Comparison of ENCODE assay signal across 18 cellular contexts in the genomic region with DNA sequence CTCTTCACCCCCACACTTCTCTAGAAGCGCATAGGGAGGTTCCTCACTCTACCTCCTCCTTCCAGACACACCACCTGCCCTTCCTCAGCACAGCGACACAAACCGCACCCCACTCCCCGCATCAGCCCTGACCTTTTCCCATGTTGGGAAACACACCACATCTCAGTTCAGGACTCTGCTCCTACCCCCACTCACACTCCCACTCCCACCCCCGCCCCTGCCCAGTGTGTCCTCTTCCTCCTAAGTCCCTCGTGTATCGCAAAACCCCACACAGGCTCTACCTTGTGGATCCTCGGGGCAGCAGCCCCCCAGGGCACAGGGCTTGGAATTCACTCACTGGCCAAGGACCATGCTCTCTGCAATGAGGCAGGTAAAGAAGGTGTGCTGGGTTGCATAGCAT. TPM values are rescaled to one million over a fixed set of nuclear protein-coding genes. Genes with fewer than 3 reads are reported as not detected.
DNase-seq lines count a peak whose midpoint lies in the region; ATAC-seq and TF ChIP-seq lines count a peak whose summit lies in the region.
"Had no signal": no experiment of that assay in that cellular context is flagged by ENCODE, and none has a peak within 500 bp of the region (broad histone marks: within the 10 kb centered on the region; RNA-seq: fewer than 3 reads in every experiment).

No MANE protein-coding gene starts in this region.

- H3K4me3 Mint-ChIP-seq in endodermal cell (no peak overlapping the region), T-helper 17 cell (no peak overlapping the region)
- H3K4me3 Mint-ChIP-seq: CD8-positive, alpha-beta memory T cell; HFFc6 had no signal

- H3K9me3 Mint-ChIP-seq in endodermal cell = no peaks in the 10 kb centered on the region
- H3K9me3 Mint-ChIP-seq: CD8-positive, alpha-beta memory T cell; HFFc6 had no signal

- no peaks in the 10 kb centered on the region for H3K36me3 ChIP-seq in endodermal cell (ENCODE audit: control insufficient read depth, insufficient read depth, low read length)
- H3K36me3 ChIP-seq: BLaER1, HAP-1 had no signal

- H3K27me3 Mint-ChIP-seq in endodermal cell (ENCODE audit: insufficient read depth) = peaks cover 23% of the 10 kb centered on the region
- peaks cover 46% of the 10 kb centered on the region for H3K27me3 Mint-ChIP-seq in T-helper 17 cell

- no peak overlapping the region for H3K27ac ChIP-seq in endodermal cell (ENCODE audit: low read depth, low read length)
- H3K27ac ChIP-seq: BLaER1, HL-60 had no signal

- intact Hi-C loops in posterior vena cava (cut with DNase I) = no loop called here

- DNase-seq in activated CD8-positive, alpha-beta memory T cell treated with anti-CD3 and anti-CD28 coated beads, Interleukin-2, amount 50 U/mL, for 48 hours = peak; percentile 18
- DNase-seq in activated CD8-positive, alpha-beta memory T cell treated with anti-CD3 and anti-CD28 coated beads, Interleukin-2, amount 50 U/mL, for 4 hours = no peak
- DNase-seq in endodermal cell (peak; percentile 26), T-helper 17 cell (no peak), posterior vena cava (ENCODE audit: low spot score) (no peak)
- DNase-seq in stimulated activated CD8-positive, alpha-beta memory T cell treated with anti-CD3 and anti-CD28 coated beads, Interleukin-4, amount 100 ng/mL, for 48 hours = peak; percentile 7
- no peak for DNase-seq in stimulated activated CD4-positive, alpha-beta T cell treated with anti-CD3 and anti-CD28 coated beads, Interleukin-12 subunit alpha, Interleukin-12 subunit beta, amount 100 ng/mL, for 4 hours
- DNase-seq: 8988T; AML-193; Caco-2; CD8-positive, alpha-beta memory T cell; DND-41; GDM1; GOT3; HFFc6 had no signal

- no peak overlapping the region for H3K4me3 ChIP-seq in endodermal cell (ENCODE audit: low read length)
- H3K4me3 ChIP-seq: BLaER1, HAP-1 had no signal

- WGBS in endodermal cell (ENCODE audit: insufficient coverage in 1 of 2, insufficient read length in 1 of 2), 2 experiments = 91 to 96% methylated on average over 4 to 8 of the region's 8 CpGs

- no peak for ATAC-seq in T-helper 17 cell

- peaks cover 6% of the 10 kb centered on the region for H3K27me3 ChIP-seq in endodermal cell (ENCODE audit: control insufficient read depth, insufficient read depth, low read length, poor library complexity, severe bottlenecking)
- H3K27me3 ChIP-seq: BLaER1 had no signal

- no peak overlapping the region for H3K27ac Mint-ChIP-seq in endodermal cell
- H3K27ac Mint-ChIP-seq in T-helper 17 cell = no peak overlapping the region
- H3K27ac Mint-ChIP-seq: CD8-positive, alpha-beta memory T cell; HFFc6 had no signal

- H3K9me3 ChIP-seq in endodermal cell (ENCODE audit: control insufficient read depth, low read length) = no peaks in the 10 kb centered on the region
- no peaks in the 10 kb centered on the region for H3K9me3 ChIP-seq in T-helper 17 cell (ENCODE audit: control insufficient read depth, low read length, poor library complexity, severe bottlenecking)
- H3K9me3 ChIP-seq: BLaER1, Caco-2, HAP-1 had no signal

- H3K36me3 Mint-ChIP-seq in endodermal cell (ENCODE audit: low read depth) = no peaks in the 10 kb centered on the region
- peaks cover 13% of the 10 kb centered on the region for H3K36me3 Mint-ChIP-seq in T-helper 17 cell (ENCODE audit: low read depth)
- H3K36me3 Mint-ChIP-seq: CD8-positive, alpha-beta memory T cell had no signal

- H3K9ac ChIP-seq in endodermal cell (ENCODE audit: extremely low read depth, low read length, poor library complexity, severe bottlenecking) = no peak overlapping the region
- H3K9ac ChIP-seq: BLaER1 had no signal

- TF ChIP-seq CTCF in endodermal cell (conservative IDR thresholded peaks at IDR 0.05) = no peak

- H3K4me1 ChIP-seq in endodermal cell (ENCODE audit: control insufficient read depth, insufficient read depth, low read length) = no peaks in the 10 kb centered on the region
- H3K4me1 ChIP-seq: HAP-1 had no signal

- H3K4me1 Mint-ChIP-seq in endodermal cell (no peaks in the 10 kb centered on the region), T-helper 17 cell (peaks cover 12% of the 10 kb centered on the region)
- H3K4me1 Mint-ChIP-seq: CD8-positive, alpha-beta memory T cell had no signal

RNA-seq across cellular contexts. Expression of a gene that starts 4.2 kb away (rescaled TPM):
- not detected for total RNA-seq in endodermal cell
- not detected for polyA plus RNA-seq in endodermal cell (2013, experiment 1 of 2)
- not detected for polyA plus RNA-seq in endodermal cell (2013, experiment 2 of 2)
- not detected for total RNA-seq in T-helper 17 cell
- total RNA-seq in posterior vena cava = under 1 TPM in 1 of 2 donors, not detected in 1; 0.46 TPM
- total RNA-seq: CD8-positive, alpha-beta memory T cell; HFFc6 had no signal
- polyA plus RNA-seq: CD8-positive, alpha-beta memory T cell had no signal

RNA-seq across cellular contexts. Expression of a gene that starts 47.5 kb away (rescaled TPM):
- total RNA-seq in endodermal cell (not detected), T-helper 17 cell (under 1 TPM in 1 of 2 donors, not detected in 1; 0.20 TPM), posterior vena cava (10 to 100 TPM; 47.2 to 70.7 TPM)
- polyA plus RNA-seq in endodermal cell (2013, experiment 1 of 2) = 9.8 TPM
- 7.0 TPM for polyA plus RNA-seq in endodermal cell (2013, experiment 2 of 2)
- total RNA-seq: HFFc6 had no signal
- polyA plus RNA-seq: CD8-positive, alpha-beta memory T cell had no signal

RNA-seq across cellular contexts. Expression of a gene that starts 47.9 kb away (rescaled TPM):
- total RNA-seq in endodermal cell (under 1 TPM; 0.31 to 0.35 TPM), T-helper 17 cell (not detected), posterior vena cava (100 to 1,000 TPM in 1 of 2 donors, 10 to 100 TPM in 1; 65.3 to 110 TPM)
- 5.0 TPM for polyA plus RNA-seq in endodermal cell (2013, experiment 1 of 2)
- polyA plus RNA-seq in endodermal cell (2013, experiment 2 of 2) = 3.0 TPM
- total RNA-seq: HFFc6 had no signal
- polyA plus RNA-seq: CD8-positive, alpha-beta memory T cell had no signal

Comparison
In these comparisons a context has a peak if more than half of its experiments do, and no peak if none do; other contexts are left out.
1. DNase-seq: peak in activated CD8-positive, alpha-beta memory T cell treated with anti-CD3 and anti-CD28 coated beads, Interleukin-2, amount 50 U/mL, for 48 hours (single experiment), endodermal cell (single experiment) and stimulated activated CD8-positive, alpha-beta memory T cell treated with anti-CD3 and anti-CD28 coated beads, Interleukin-4, amount 100 ng/mL, for 48 hours (single experiment); none in activated CD8-positive, alpha-beta memory T cell treated with anti-CD3 and anti-CD28 coated beads, Interleukin-2, amount 50 U/mL, for 4 hours (single experiment), stimulated activated CD4-positive, alpha-beta T cell treated with anti-CD3 and anti-CD28 coated beads, Interleukin-12 subunit alpha, Interleukin-12 subunit beta, amount 100 ng/mL, for 4 hours (single experiment), T-helper 17 cell (0 of 3) and posterior vena cava (single experiment).
2. RNA of a gene that starts 47.5 kb away (total RNA-seq): 47.2 to 70.7 TPM in posterior vena cava; not detected in endodermal cell and 0.20 TPM in T-helper 17 cell; every median in the first group is over 10 times any median in the second.
3. RNA of a gene that starts 47.9 kb away (total RNA-seq): 65.3 to 110 TPM in posterior vena cava; 0.31 to 0.35 TPM in endodermal cell and not detected in T-helper 17 cell; every median in the first group is over 10 times any median in the second.